In the genomic region with DNA sequence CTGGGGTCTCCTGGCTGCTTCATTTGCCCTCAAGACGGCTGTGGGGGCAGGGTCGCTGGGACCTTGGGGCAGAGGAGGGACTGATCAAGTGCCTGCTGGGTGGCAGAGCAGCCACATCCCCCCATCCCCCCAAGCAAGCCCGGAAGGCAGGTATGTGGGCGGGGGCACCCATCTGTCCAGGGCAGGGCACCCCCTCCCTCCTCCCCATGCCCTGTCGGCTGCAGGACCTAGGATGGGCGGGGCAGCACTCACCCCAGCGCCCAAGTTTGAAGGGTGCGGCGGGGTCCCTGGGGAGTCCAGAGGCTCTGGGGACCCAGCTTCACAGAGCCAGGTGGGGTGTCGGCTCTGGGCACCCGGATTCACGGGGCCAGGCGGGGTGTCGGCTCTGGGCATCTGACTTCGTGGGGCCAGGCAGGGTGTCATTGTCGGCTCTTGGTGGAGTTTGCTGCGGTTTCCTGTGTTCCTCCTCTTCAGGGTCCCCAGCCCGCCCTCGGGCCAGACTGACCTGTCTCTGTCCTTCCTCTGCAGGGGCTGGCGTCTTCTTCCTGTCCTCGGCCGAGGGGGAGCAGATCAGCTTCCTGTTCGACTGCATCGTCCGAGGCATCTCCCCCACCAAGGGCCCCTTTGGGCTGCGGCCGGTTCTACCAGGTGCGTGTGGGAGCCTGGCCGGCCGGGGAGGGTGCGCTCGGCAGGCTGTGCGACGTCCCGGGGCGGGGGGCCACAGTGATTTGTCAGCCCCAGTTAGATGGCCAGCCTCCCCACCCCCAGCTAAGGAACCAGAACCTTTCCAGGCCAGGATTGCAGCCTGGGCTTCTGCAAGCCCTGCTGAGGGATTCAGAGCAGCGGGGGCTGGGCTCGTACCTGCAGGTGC, we compare ENCODE assay signal across 1 cellular context.
TF ChIP-seq lines count a peak whose summit lies in the region.

No MANE protein-coding gene starts in this region.

TF ChIP-seq in HCT116, 20 proteins besides CTCF, POLR2A, EP300 and RAD21:
- TF ChIP-seq ZNF274 (IDR thresholded peaks at IDR 0.05; ENCODE audit: low read depth, low read length): no peak
- TF ChIP-seq POLR2AphosphoS5 (IDR thresholded peaks at IDR 0.05; ENCODE audit: low read depth, low read length): no peak
- no peak for TF ChIP-seq YY1 (IDR thresholded peaks at IDR 0.05; ENCODE audit: extremely low read depth, insufficient replicate concordance, low read depth, low read length)
- TF ChIP-seq EZH2phosphoT487 (IDR thresholded peaks at IDR 0.05; ENCODE audit: borderline replicate concordance): no peak
- TF ChIP-seq EZH2 (IDR thresholded peaks at IDR 0.05): no peak
- no peak for TF ChIP-seq SIN3A (IDR thresholded peaks at IDR 0.05; ENCODE audit: low read depth)
- no peak for TF ChIP-seq CEBPB (IDR thresholded peaks at IDR 0.05; ENCODE audit: low read depth)
- no peak for TF ChIP-seq EGR1 (IDR thresholded peaks at IDR 0.05; ENCODE audit: low read depth)
- no peak for TF ChIP-seq CBX3 (IDR thresholded peaks at IDR 0.05; ENCODE audit: low read depth)
- no peak for TF ChIP-seq SRF (IDR thresholded peaks at IDR 0.05; ENCODE audit: low read depth)
- TF ChIP-seq, protein P1, sequence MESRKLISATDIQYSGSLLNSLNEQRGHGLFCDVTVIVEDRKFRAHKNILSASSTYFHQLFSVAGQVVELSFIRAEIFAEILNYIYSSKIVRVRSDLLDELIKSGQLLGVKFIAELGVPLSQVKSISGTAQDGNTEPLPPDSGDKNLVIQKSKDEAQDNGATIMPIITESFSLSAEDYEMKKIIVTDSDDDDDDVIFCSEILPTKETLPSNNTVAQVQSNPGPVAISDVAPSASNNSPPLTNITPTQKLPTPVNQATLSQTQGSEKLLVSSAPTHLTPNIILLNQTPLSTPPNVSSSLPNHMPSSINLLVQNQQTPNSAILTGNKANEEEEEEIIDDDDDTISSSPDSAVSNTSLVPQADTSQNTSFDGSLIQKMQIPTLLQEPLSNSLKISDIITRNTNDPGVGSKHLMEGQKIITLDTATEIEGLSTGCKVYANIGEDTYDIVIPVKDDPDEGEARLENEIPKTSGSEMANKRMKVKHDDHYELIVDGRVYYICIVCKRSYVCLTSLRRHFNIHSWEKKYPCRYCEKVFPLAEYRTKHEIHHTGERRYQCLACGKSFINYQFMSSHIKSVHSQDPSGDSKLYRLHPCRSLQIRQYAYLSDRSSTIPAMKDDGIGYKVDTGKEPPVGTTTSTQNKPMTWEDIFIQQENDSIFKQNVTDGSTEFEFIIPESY (IDR thresholded peaks at IDR 0.05; ENCODE audit: extremely low read depth, insufficient replicate concordance, low read length): no peak
